Comparison of ENCODE assay signal across 23 cellular contexts in the genomic region with DNA sequence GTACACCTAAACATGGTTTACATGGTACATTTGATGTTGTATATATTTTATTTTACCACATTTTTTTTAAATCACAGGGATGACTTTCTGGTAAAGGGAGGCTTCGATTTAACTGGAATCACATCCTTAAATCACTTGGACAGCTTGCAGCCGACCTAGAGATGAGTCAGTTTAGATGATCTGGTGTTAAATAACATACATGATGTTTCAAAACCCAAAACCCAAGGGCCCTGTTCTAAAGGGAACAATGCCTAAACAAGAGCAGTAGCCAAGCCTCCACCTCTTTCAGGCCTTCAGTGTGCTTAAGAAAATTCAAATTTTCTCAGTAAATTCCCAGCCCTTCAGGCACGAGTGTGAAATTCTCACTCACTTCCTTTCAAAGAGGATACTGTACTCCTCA.
"Had no signal": no experiment of that assay in that cellular context is flagged by ENCODE, and none has a peak within 500 bp of the region (broad histone marks: within the 10 kb centered on the region; RNA-seq: fewer than 3 reads in every experiment).

No MANE protein-coding gene starts in this region.

- DNase-seq: activated CD4-positive, alpha-beta T cell treated with anti-CD3 and anti-CD28 coated beads for 1 hour; activated CD4-positive, alpha-beta T cell treated with anti-CD3 and anti-CD28 coated beads, Interleukin-2, amount 50 U/mL, for 1 hour; activated CD8-positive, alpha-beta T cell treated with anti-CD3 and anti-CD28 coated beads, Interleukin-2, amount 10 ng/mL, durations not matched to agents 7 days and 5 days; activated gamma-delta T cell treated with Interleukin-2 at 50 U/mL for 16 hours; aorta; central memory CD4-positive, alpha-beta T cell; dermis blood vessel endothelial cell; effector memory CD4-positive, alpha-beta T cell; foreskin keratinocyte; natural killer cell; retina; sigmoid colon; stimulated activated CD4-positive, alpha-beta T cell treated with anti-CD3 and anti-CD28 coated beads, Interleukin-4, amount 100 ng/mL, for 4 hours; T-cell; tibial artery had no signal

- H3K27me3 ChIP-seq: foreskin keratinocyte had no signal

- H3K36me3 Mint-ChIP-seq: activated naive CD4-positive, alpha-beta T cell treated with anti-CD3 and anti-CD28 coated beads, Interleukin-2, amount 50 U/mL, for 24 hours; brain; mesothelial cell of epicardium; natural killer cell; T-cell had no signal

- H3K36me3 ChIP-seq: sigmoid colon, tibial artery had no signal

- H3K27ac Mint-ChIP-seq: activated CD8-positive, alpha-beta T cell treated with anti-CD3 and anti-CD28 coated beads, Interleukin-2, amount 10 ng/mL, durations not matched to agents 7 days and 5 days; brain; mesothelial cell of epicardium; natural killer cell; progenitor cell of endocrine pancreas; stimulated activated naive CD8-positive, alpha-beta T cell treated with anti-CD3 and anti-CD28 coated beads, Interleukin-15, Interleukin-2, amounts not matched to agents 100 ng/mL and 50 ng/mL, for 24 hours; T-cell; T-helper 2 cell treated with Interferon-gamma antibody and Interleukin-4, amounts not matched to agents 5 μg/mL and 100 μg/mL, for 36 hours had no signal

- H3K27ac ChIP-seq: foreskin keratinocyte, sigmoid colon, tibial artery had no signal

- H3K4me1 ChIP-seq: foreskin keratinocyte, sigmoid colon, tibial artery had no signal

- H3K9me3 ChIP-seq: sigmoid colon, tibial artery had no signal

- ATAC-seq: activated CD8-positive, alpha-beta T cell treated with anti-CD3 and anti-CD28 coated beads, Interleukin-2, amount 10 ng/mL, durations not matched to agents 7 days and 5 days; esophagus mucosa; foreskin keratinocyte; left lobe of liver; natural killer cell; T-cell had no signal

- H3K9me3 Mint-ChIP-seq: activated naive CD4-positive, alpha-beta T cell treated with anti-CD3 and anti-CD28 coated beads, Interleukin-2, amount 50 U/mL, for 24 hours; mesothelial cell of epicardium; natural killer cell; stimulated activated naive CD8-positive, alpha-beta T cell treated with anti-CD3 and anti-CD28 coated beads, Interleukin-15, Interleukin-2, amounts not matched to agents 100 ng/mL and 50 ng/mL, for 24 hours; T-cell; T-helper 2 cell treated with Interferon-gamma antibody and Interleukin-4, amounts not matched to agents 5 μg/mL and 100 μg/mL, for 36 hours had no signal

- H3K4me3 ChIP-seq: sigmoid colon, tibial artery had no signal

- H3K4me1 Mint-ChIP-seq: activated naive CD4-positive, alpha-beta T cell treated with anti-CD3 and anti-CD28 coated beads, Interleukin-2, amount 50 U/mL, for 24 hours; brain; natural killer cell; T-cell had no signal

- H3K4me3 Mint-ChIP-seq: activated CD8-positive, alpha-beta T cell treated with anti-CD3 and anti-CD28 coated beads, Interleukin-2, amount 10 ng/mL, durations not matched to agents 7 days and 5 days; activated naive CD4-positive, alpha-beta T cell treated with anti-CD3 and anti-CD28 coated beads, Interleukin-2, amount 50 U/mL, for 24 hours; brain; mesothelial cell of epicardium; natural killer cell; stimulated activated naive CD8-positive, alpha-beta T cell treated with anti-CD3 and anti-CD28 coated beads, Interleukin-15, Interleukin-2, amounts not matched to agents 100 ng/mL and 50 ng/mL, for 24 hours; T-cell; T-helper 2 cell treated with Interferon-gamma antibody and Interleukin-4, amounts not matched to agents 5 μg/mL and 100 μg/mL, for 36 hours had no signal
